In the genomic region with DNA sequence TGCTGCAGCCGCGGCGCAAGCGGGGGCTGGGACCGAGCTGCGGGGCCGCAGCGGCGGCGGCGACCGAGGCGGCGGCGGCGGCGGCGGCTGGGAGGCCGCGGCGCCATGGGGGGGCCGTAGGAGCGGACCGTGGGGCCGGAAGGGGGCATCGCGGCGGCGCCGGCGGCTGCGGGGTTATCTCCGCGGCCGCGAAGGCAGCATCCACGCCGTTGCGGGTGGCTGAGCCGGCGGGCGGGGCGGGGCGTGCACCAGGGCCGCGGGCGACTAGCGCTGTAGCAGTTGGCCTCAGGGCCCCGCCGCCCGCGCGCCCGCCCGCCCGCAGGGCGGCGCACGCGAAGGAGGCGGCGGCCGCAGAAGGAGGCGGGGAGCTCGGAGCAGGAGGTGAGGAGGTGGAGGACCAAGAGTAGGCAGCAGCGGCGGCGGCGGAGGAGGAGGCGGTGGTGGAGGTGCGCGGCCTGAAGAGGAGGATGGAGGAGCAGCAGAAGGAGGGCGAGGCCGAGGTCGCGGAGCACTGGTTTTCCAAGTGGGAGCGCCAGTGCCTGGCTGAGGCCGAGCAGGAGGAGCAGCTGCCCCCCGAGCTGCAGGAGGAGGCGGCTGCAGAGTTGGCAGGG, we compare ENCODE assay signal across 8 cellular contexts.
DNase-seq lines count a peak whose midpoint lies in the region; ATAC-seq and TF ChIP-seq lines count a peak whose summit lies in the region.

No MANE protein-coding gene starts in this region.

- no peaks in the 10 kb centered on the region for H3K9me3 ChIP-seq in Caco-2
- peaks cover 0 to 9% of the 10 kb centered on the region in 2 donors for H3K9me3 ChIP-seq in lung (ENCODE audit: control insufficient read depth in 2 of 2, insufficient read depth in 1 of 2, low read length in 1 of 2)
- H3K9me3 ChIP-seq in thoracic aorta = no peaks in the 10 kb centered on the region

- H3K36me3 Mint-ChIP-seq in Caco-2 (ENCODE audit: insufficient read depth, unreplicated experiment) = no peaks in the 10 kb centered on the region
- no peaks in the 10 kb centered on the region for H3K36me3 Mint-ChIP-seq in GM23338 (ENCODE audit: low read depth)
- no peaks in the 10 kb centered on the region for H3K36me3 Mint-ChIP-seq in chondrocyte (ENCODE audit: low read depth)

- peak overlapping the region; percentile 63 for H3K4me3 Mint-ChIP-seq in Caco-2 (ENCODE audit: unreplicated experiment)
- peak overlapping the region; percentile 69 for H3K4me3 Mint-ChIP-seq in GM23338
- H3K4me3 Mint-ChIP-seq in chondrocyte (ENCODE audit: unreplicated experiment) = peak overlapping the region; percentile 56

- H3K9me3 Mint-ChIP-seq in Caco-2 (ENCODE audit: unreplicated experiment) (no peaks in the 10 kb centered on the region), GM23338 (no peaks in the 10 kb centered on the region; the same call in 2 of the 3 replicates), chondrocyte (ENCODE audit: low read depth) (no peaks in the 10 kb centered on the region)

- BruUV-seq in Caco-2 (replicated peaks; lab: Mats Ljungman, UMichigan) = no TSS peak

- no peaks in the 10 kb centered on the region for H3F3A ChIP-seq in GM23338 (replicated peaks; ENCODE audit: low read depth)

- intact Hi-C loops in Caco-2 (cut with micrococcal nuclease; ENCODE audit: unreplicated experiment) = no loop called here

- POLR2A ChIA-PET in Caco-2 (lab: Charles Lee) = no interaction called here

- H3K4me1 ChIP-seq in Caco-2 (no peaks in the 10 kb centered on the region), GM23338 (ENCODE audit: insufficient read depth) (peaks cover 16% of the 10 kb centered on the region), lung (ENCODE audit: control insufficient read depth in 2 of 2, insufficient read depth in 2 of 2, low read length in 2 of 2) (peaks cover 0 to 3% of the 10 kb centered on the region in 2 donors), thoracic aorta (ENCODE audit: control insufficient read depth in 1 of 2, low read depth in 2 of 2) (peaks cover 3 to 5% of the 10 kb centered on the region in 2 donors)

- H3K27ac Mint-ChIP-seq in Caco-2 (ENCODE audit: unreplicated experiment) (no peak overlapping the region), GM23338 (no peak overlapping the region), chondrocyte (ENCODE audit: unreplicated experiment) (no peak overlapping the region)

- H3K4me3 ChIP-seq in Caco-2 (ENCODE audit: low read depth, low read length) (peak overlapping the region; percentile 27), GM23338 (peak overlapping the region; percentile 53), lung (peak overlapping the region; percentile 17), thoracic aorta (peak overlapping the region; percentile 67)

- DNase-seq in Caco-2 = peak; percentile 23 to 33
- peak; percentile 51 for DNase-seq in GM23338 (ENCODE audit: low spot score)
- peak; percentile 7 for DNase-seq in SKM-1 treated with dmso at 0.1 percent for 144 hours (lab: John Stamatoyannopoulos, UW; ENCODE audit: unreplicated experiment)
- peak; percentile 90 for DNase-seq in chondrocyte (ENCODE audit: low spot score)
- no peak for DNase-seq in lung (ENCODE audit: low spot score)
- no peak for DNase-seq in thoracic aorta (ENCODE audit: low spot score)
- no peak for DNase-seq in cerebellar nuclear complex (lab: John Stamatoyannopoulos, UW)

- H3K27me3 Mint-ChIP-seq in Caco-2 (ENCODE audit: insufficient read depth, unreplicated experiment) (peaks cover 7% of the 10 kb centered on the region), GM23338 (ENCODE audit: insufficient read depth, low read depth, poor library complexity) (peaks cover 2% of the 10 kb centered on the region), chondrocyte (ENCODE audit: low read depth) (peaks cover 23% of the 10 kb centered on the region)

- H3K9me2 ChIP-seq in GM23338 (ENCODE audit: insufficient read depth) = no peaks in the 10 kb centered on the region

- CTCF ChIA-PET in Caco-2 (lab: Charles Lee) = no interaction called here

- WGBS in lung, 2 donors = 6 to 29% methylated on average over 6 to 80 of the region's 80 CpGs

- H3K79me2 ChIP-seq in GM23338 (replicated peaks; ENCODE audit: insufficient read depth) = no peaks in the 10 kb centered on the region

- H3K4me1 Mint-ChIP-seq in Caco-2 (ENCODE audit: low read depth, unreplicated experiment) (no peaks in the 10 kb centered on the region), GM23338 (peaks cover 21% of the 10 kb centered on the region), chondrocyte (ENCODE audit: low read depth) (no peaks in the 10 kb centered on the region)

- H2AFZ ChIP-seq in GM23338 = peak overlapping the region; percentile 85

- TF ChIP-seq CTCF in Caco-2 (IDR thresholded peaks at IDR 0.05; ENCODE audit: insufficient read depth in 1 of 2, low read depth in 1 of 2, low read length in 1 of 2, severe bottlenecking in 1 of 2, unreplicated experiment in 1 of 2) = no peak
- TF ChIP-seq CTCF in GM23338 (conservative IDR thresholded peaks at IDR 0.05; ENCODE audit: low read depth in 2 of 2) = no peak
- TF ChIP-seq CTCF in chondrocyte (IDR thresholded peaks at IDR 0.05) = no peak
- TF ChIP-seq CTCF in lung (IDR thresholded peaks at IDR 0.05; ENCODE audit: control extremely low read depth, extremely low read depth) = no peak
- TF ChIP-seq CTCF in thoracic aorta (IDR thresholded peaks at IDR 0.05) = no peak

- peak overlapping the region; percentile 81 for H3K4me2 ChIP-seq in GM23338

- no peaks in the 10 kb centered on the region for H4K20me1 ChIP-seq in GM23338 (replicated peaks; ENCODE audit: insufficient read depth)

- ATAC-seq in GM23338 = peak; percentile 90
- ATAC-seq in lung (ENCODE audit: insufficient read depth, low FRiP score) = peak; percentile 47
- no peak for ATAC-seq in thoracic aorta (ENCODE audit: insufficient number of reproducible peaks, low FRiP score, low read depth)
- ATAC-seq in GM21528 (IDR thresholded peaks at IDR 0.05; ENCODE audit: low FRiP score, unreplicated experiment) = no peak

- H3K27me3 ChIP-seq in Caco-2 (replicated peaks; ENCODE audit: control insufficient read depth, insufficient read depth, low read length) (no peaks in the 10 kb centered on the region), GM23338 (ENCODE audit: insufficient read depth) (peaks cover 5% of the 10 kb centered on the region; the same call in 1 of the 2 replicates), lung (ENCODE audit: control insufficient read depth, insufficient read depth) (peaks cover 4% of the 10 kb centered on the region), thoracic aorta (replicated peaks; ENCODE audit: insufficient read depth) (no peaks in the 10 kb centered on the region)

- H3K36me3 ChIP-seq in Caco-2 (ENCODE audit: control insufficient read depth, insufficient read depth, low read length) (no peaks in the 10 kb centered on the region), GM23338 (ENCODE audit: insufficient read depth) (no peaks in the 10 kb centered on the region), lung (ENCODE audit: control insufficient read depth in 2 of 2, insufficient read depth in 2 of 2, low read length in 2 of 2) (no peaks in the 10 kb centered on the region), thoracic aorta (no peaks in the 10 kb centered on the region)

- H3K27ac ChIP-seq in GM23338 (ENCODE audit: low read depth) (no peak overlapping the region), lung (ENCODE audit: low read depth in 1 of 2, low read length in 1 of 2) (no peak overlapping the region), thoracic aorta (no peak overlapping the region)

TF ChIP-seq in GM23338, 12 proteins besides CTCF, POLR2A, EP300 and RAD21:
- TF ChIP-seq EZH2 (IDR thresholded peaks at IDR 0.05; ENCODE audit: low read depth, unreplicated experiment) (no peak), ZNF331 (CRISPR knock-in tag; IDR thresholded peaks at IDR 0.05; ENCODE audit: low read depth) (no peak), STAT1 (IDR thresholded peaks at IDR 0.05; ENCODE audit: unreplicated experiment) (no peak), NANOG (IDR thresholded peaks at IDR 0.05; ENCODE audit: borderline replicate concordance) (no peak), ZNF114 (CRISPR knock-in tag; IDR thresholded peaks at IDR 0.05) (no peak), POLR2AphosphoS5 (IDR thresholded peaks at IDR 0.05; ENCODE audit: low read depth) (peak; percentile 53)
TF ChIP-seq in GM23338: peak in this region for 1.

Comparison
In these comparisons a context has a peak if more than half of its experiments do, and no peak if none do; other contexts are left out.
1. DNase-seq: peak in Caco-2 (2 of 2), GM23338 (single experiment), SKM-1 treated with dmso at 0.1 percent for 144 hours (single experiment) and chondrocyte (single experiment); none in lung (single experiment), thoracic aorta (single experiment) and cerebellar nuclear complex (0 of 2).
2. H3K4me3 ChIP-seq: peak in every context shown above with its lines; median percentile 67 in thoracic aorta; 53 in GM23338; 27 in Caco-2; 17 in lung.
3. ATAC-seq: peak in GM23338 (single experiment) and lung (single experiment); none in thoracic aorta (single experiment) and GM21528 (single experiment).
4. Peak in every context shown above with its lines, with median percentiles within 50 percentile points of each other: H3K4me3 Mint-ChIP-seq.